In the genomic region with DNA sequence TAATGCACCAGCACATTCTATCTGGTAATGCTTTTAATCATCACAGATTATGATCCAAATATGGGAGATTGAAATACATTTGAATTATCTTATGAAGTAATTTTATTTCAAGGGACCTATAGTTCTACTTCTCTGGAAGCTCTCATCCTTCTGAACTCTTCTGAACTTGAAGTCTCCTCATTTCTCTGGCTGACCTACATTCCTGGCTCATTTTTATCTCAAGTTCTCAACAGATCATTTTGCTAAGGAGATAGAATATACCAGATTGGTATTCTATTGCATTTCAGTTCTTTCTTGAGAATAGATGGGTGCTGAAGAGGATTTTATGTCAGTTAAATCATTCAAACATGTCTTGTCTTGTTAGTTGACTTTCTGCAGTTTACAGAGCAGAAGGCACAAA, we compare ENCODE assay signal across 28 cellular contexts. TPM values are rescaled to one million over a fixed set of nuclear protein-coding genes. Genes with fewer than 3 reads are reported as not detected.
DNase-seq lines count a peak whose midpoint lies in the region; TF ChIP-seq lines count a peak whose summit lies in the region.
"Had no signal": no experiment of that assay in that cellular context is flagged by ENCODE, and none has a peak within 500 bp of the region (broad histone marks: within the 10 kb centered on the region; RNA-seq: fewer than 3 reads in every experiment).

No MANE protein-coding gene starts in this region.

- H3K4me3 Mint-ChIP-seq in HFFc6 (peak overlapping the region; percentile 73), osteocyte (ENCODE audit: unreplicated experiment) (no peak overlapping the region)
- H3K4me3 Mint-ChIP-seq: activated CD4-positive, alpha-beta memory T cell treated with anti-CD3 and anti-CD28 coated beads, Interleukin-2, amount 10 ng/mL, durations not matched to agents 7 days and 5 days; activated naive CD4-positive, alpha-beta T cell treated with anti-CD3 and anti-CD28 coated beads, Interleukin-2, amount 50 U/mL, for 24 hours; central memory CD8-positive, alpha-beta T cell; T-helper 2 cell treated with Interferon-gamma antibody and Interleukin-4, amounts not matched to agents 5 μg/mL and 100 μg/mL, for 36 hours had no signal

- H3K36me3 Mint-ChIP-seq in HFFc6 (ENCODE audit: low read depth) (peaks cover 85% of the 10 kb centered on the region), osteocyte (ENCODE audit: unreplicated experiment) (peaks cover 45% of the 10 kb centered on the region)
- H3K36me3 Mint-ChIP-seq: activated naive CD4-positive, alpha-beta T cell treated with anti-CD3 and anti-CD28 coated beads, Interleukin-2, amount 50 U/mL, for 24 hours had no signal

- H3K27me3 ChIP-seq in adipocyte (replicated peaks; ENCODE audit: control insufficient read depth, insufficient read depth, low read length): no peaks in the 10 kb centered on the region
- H3K27me3 ChIP-seq in SJCRH30: no peaks in the 10 kb centered on the region

- peaks cover 50% of the 10 kb centered on the region for H3K4me1 ChIP-seq in adipocyte (ENCODE audit: control insufficient read depth, insufficient read depth, low read length)
- H3K4me1 ChIP-seq in SJCRH30: peaks cover 13% of the 10 kb centered on the region
- H3K4me1 ChIP-seq: BLaER1 treated with 17β-estradiol and CSF1 and Interleukin-3, amounts not matched to agents 10 nM and 100 nM; right atrium auricular region had no signal

- H3K9me3 ChIP-seq in adipocyte (ENCODE audit: control insufficient read depth, low read length): no peaks in the 10 kb centered on the region
- no peaks in the 10 kb centered on the region for H3K9me3 ChIP-seq in SJCRH30 (replicated peaks)
- H3K9me3 ChIP-seq: BLaER1 treated with 17β-estradiol and CSF1 and Interleukin-3, amounts not matched to agents 10 nM and 100 nM; right atrium auricular region had no signal

- H3K27ac ChIP-seq in epithelial cell of prostate (peak overlapping the region; percentile 99), SJCRH30 (no peak overlapping the region)
- H3K27ac ChIP-seq: BLaER1 treated with 17β-estradiol and CSF1 and Interleukin-3, amounts not matched to agents 10 nM and 100 nM; dorsolateral prefrontal cortex; right atrium auricular region had no signal

- H3K9ac ChIP-seq in adipocyte (ENCODE audit: low read length): no peak overlapping the region
- H3K9ac ChIP-seq: BLaER1 treated with 17β-estradiol and CSF1 and Interleukin-3, amounts not matched to agents 10 nM and 100 nM had no signal

- H3K9me3 Mint-ChIP-seq in HFFc6 (no peaks in the 10 kb centered on the region), osteocyte (ENCODE audit: unreplicated experiment) (no peaks in the 10 kb centered on the region)
- H3K9me3 Mint-ChIP-seq: activated CD4-positive, alpha-beta memory T cell treated with anti-CD3 and anti-CD28 coated beads, Interleukin-2, amount 10 ng/mL, durations not matched to agents 7 days and 5 days; activated naive CD4-positive, alpha-beta T cell treated with anti-CD3 and anti-CD28 coated beads, Interleukin-2, amount 50 U/mL, for 24 hours; central memory CD8-positive, alpha-beta T cell; T-helper 2 cell treated with Interferon-gamma antibody and Interleukin-4, amounts not matched to agents 5 μg/mL and 100 μg/mL, for 36 hours had no signal

- H3K36me3 ChIP-seq in adipocyte (ENCODE audit: control insufficient read depth, insufficient read depth, low read length, severe bottlenecking): no peaks in the 10 kb centered on the region
- H3K36me3 ChIP-seq in SJCRH30: peaks cover 64% of the 10 kb centered on the region
- H3K36me3 ChIP-seq: BLaER1 treated with 17β-estradiol and CSF1 and Interleukin-3, amounts not matched to agents 10 nM and 100 nM; right atrium auricular region had no signal

- H3K4me1 Mint-ChIP-seq in HFFc6 (ENCODE audit: low read depth) (peaks cover 94% of the 10 kb centered on the region), osteocyte (ENCODE audit: unreplicated experiment) (peaks cover 70% of the 10 kb centered on the region)
- H3K4me1 Mint-ChIP-seq: activated CD4-positive, alpha-beta memory T cell treated with anti-CD3 and anti-CD28 coated beads, Interleukin-2, amount 10 ng/mL, durations not matched to agents 7 days and 5 days; activated naive CD4-positive, alpha-beta T cell treated with anti-CD3 and anti-CD28 coated beads, Interleukin-2, amount 50 U/mL, for 24 hours; central memory CD8-positive, alpha-beta T cell had no signal

- H3K27me3 Mint-ChIP-seq in HFFc6 (ENCODE audit: insufficient read depth) (peaks cover 10% of the 10 kb centered on the region), osteocyte (ENCODE audit: unreplicated experiment) (no peaks in the 10 kb centered on the region)

- no peak for DNase-seq in HFFc6
- peak; percentile 31 for DNase-seq in adipocyte (ENCODE audit: low read depth)
- DNase-seq in epithelial cell of prostate (ENCODE audit: low read depth, low spot score): no peak
- DNase-seq in osteocyte (ENCODE audit: extremely low spot score, unreplicated experiment): no peak
- no peak for DNase-seq in SJCRH30
- DNase-seq in NCI-H446 (lab: John Stamatoyannopoulos, UW): no peak
- DNase-seq in activated gamma-delta T cell (lab: John Stamatoyannopoulos, UW): no peak
- no peak for DNase-seq in NCI-H510A treated with DMSO at 0.1 percent for 48 hours (lab: John Stamatoyannopoulos, UW)
- DNase-seq: activated CD4-positive, alpha-beta memory T cell treated with anti-CD3 and anti-CD28 coated beads, Interleukin-2, amount 10 ng/mL, durations not matched to agents 7 days and 5 days; activated CD8-positive, alpha-beta memory T cell treated with anti-CD3 and anti-CD28 coated beads, Interleukin-2, amount 50 U/mL, for 4 hours; anterior cingulate cortex; dorsolateral prefrontal cortex; hypothalamus; mesendoderm; NCI-H1048; NCI-H1694 treated with DMSO at 0.1 percent for 48 hours; NCI-H524 treated with DMSO at 0.1 percent for 48 hours; OCI-M1; posterior cingulate gyrus; SHP77; stimulated activated CD4-positive, alpha-beta T cell treated with anti-CD3 and anti-CD28 coated beads, Interleukin-1b, Interleukin-23, amount 100 ng/mL, for 48 hours; stimulated activated naive CD8-positive, alpha-beta T cell treated with anti-CD3 and anti-CD28 coated beads, Interleukin-15, Interleukin-2, amounts not matched to agents 100 U/mL and 50 U/mL, for 24 hours had no signal

- no peak for TF ChIP-seq CTCF in HFFc6 (IDR thresholded peaks at IDR 0.05)
- no peak for TF ChIP-seq CTCF in osteocyte (IDR thresholded peaks at IDR 0.05)

- H3K4me3 ChIP-seq in adipocyte (ENCODE audit: low read length) (peak overlapping the region; percentile 48), SJCRH30 (no peak overlapping the region)
- H3K4me3 ChIP-seq: BLaER1 treated with 17β-estradiol and CSF1 and Interleukin-3, amounts not matched to agents 10 nM and 100 nM; dorsolateral prefrontal cortex; right atrium auricular region had no signal

- H3K27ac Mint-ChIP-seq in HFFc6 (peak overlapping the region; percentile 76), osteocyte (ENCODE audit: unreplicated experiment) (peak overlapping the region; percentile 92)
- H3K27ac Mint-ChIP-seq: activated CD4-positive, alpha-beta memory T cell treated with anti-CD3 and anti-CD28 coated beads, Interleukin-2, amount 10 ng/mL, durations not matched to agents 7 days and 5 days; activated naive CD4-positive, alpha-beta T cell treated with anti-CD3 and anti-CD28 coated beads, Interleukin-2, amount 50 U/mL, for 24 hours; T-helper 2 cell treated with Interferon-gamma antibody and Interleukin-4, amounts not matched to agents 5 μg/mL and 100 μg/mL, for 36 hours had no signal

RNA-seq across cellular contexts. Expression of a gene that starts 7.9 kb away (rescaled TPM):
- 100 to 1,000 TPM in 5 of 6 experiments, 10 to 100 TPM in 1; 83.8 to 170 (median 167) TPM for total RNA-seq in HFFc6 (2021; fragmentation: NEBNext Ultra II Directional; extraction: Animal tissue kit (Norgen Biotek cat#: 25700))
- total RNA-seq in osteocyte: 41.8 and 42.1 TPM in 2 replicates
- 86.6 and 87.9 TPM in 2 replicates for total RNA-seq in SJCRH30 (2014; rRNA removed; shearing (Covaris generic))
- total RNA-seq: activated CD4-positive, alpha-beta memory T cell treated with anti-CD3 and anti-CD28 coated beads, Interleukin-2, amount 10 ng/mL, durations not matched to agents 7 days and 5 days; right atrium auricular region; ureter had no signal
